ENCODE assay signal across 12 cellular contexts in genomic region chr3:14047841-14048240, GRCh38.
A peak's percentile ranks its signal among the peaks of the same experiment; 100 is the strongest.
DNase-seq lines count a peak whose midpoint lies in the region; ATAC-seq and TF ChIP-seq lines count a peak whose summit lies in the region.
"Had no signal": no experiment of that assay in that cellular context is flagged by ENCODE, and none has a peak within 500 bp of the region (broad histone marks: within the 10 kb centered on the region; RNA-seq: fewer than 3 reads in every experiment).

No MANE protein-coding gene starts in this region.

- no peaks in the 10 kb centered on the region for H3K9me3 ChIP-seq in HAP-1
- H3K9me3 ChIP-seq: BLaER1 treated with 17β-estradiol and CSF1 and Interleukin-3, amounts not matched to agents 10 nM and 100 nM; Caco-2 had no signal

- H3K27ac ChIP-seq in foreskin keratinocyte, result no peak overlapping the region
- H3K27ac ChIP-seq: BLaER1 treated with 17β-estradiol and CSF1 and Interleukin-3, amounts not matched to agents 10 nM and 100 nM had no signal

- in situ Hi-C loops in HAP-1 (cut with MboI; ENCODE audit: low sequenced_read_pairs), result no loop called here

- DNase-seq in COLO829 (ENCODE audit: low spot score) (peak; percentile 4), HAP-1 (ENCODE audit: low spot score in 2 of 2) (peak; percentile 37 to 44), epithelial cell of esophagus (ENCODE audit: low read depth) (peak; percentile 69), foreskin keratinocyte (peak; percentile 57 to 88), amniotic stem cell (lab: John Stamatoyannopoulos, UW) (no peak), COLO668 (lab: John Stamatoyannopoulos, UW; ENCODE audit: unreplicated experiment) (no peak)
- DNase-seq: Caco-2; CD8-positive, alpha-beta T cell; H9 had no signal

- no peaks in the 10 kb centered on the region for H3K36me3 ChIP-seq in HAP-1 (replicated peaks)
- H3K36me3 ChIP-seq: BLaER1 treated with 17β-estradiol and CSF1 and Interleukin-3, amounts not matched to agents 10 nM and 100 nM had no signal

- ATAC-seq in foreskin keratinocyte, result no peak
- no peak for ATAC-seq in GM18505 (IDR thresholded peaks at IDR 0.05; ENCODE audit: unreplicated experiment)
- no peak for ATAC-seq in GM18511 (IDR thresholded peaks at IDR 0.05; ENCODE audit: unreplicated experiment)
- ATAC-seq: CD8-positive, alpha-beta T cell had no signal

- H3K4me3 ChIP-seq in HAP-1 (no peak overlapping the region), epithelial cell of esophagus (ENCODE audit: low read length) (no peak overlapping the region)
- H3K4me3 ChIP-seq: BLaER1 treated with 17β-estradiol and CSF1 and Interleukin-3, amounts not matched to agents 10 nM and 100 nM had no signal

- TF ChIP-seq CTCF in epithelial cell of esophagus (IDR thresholded peaks at IDR 0.05; ENCODE audit: insufficient read depth, low read depth, low read length, missing control alignments), result no peak
- no peak for TF ChIP-seq CTCF in foreskin keratinocyte (conservative IDR thresholded peaks at IDR 0.05)

- peaks cover 4% of the 10 kb centered on the region; the same call in 1 of the 2 replicates for H3K27me3 ChIP-seq in HAP-1 (ENCODE audit: low read depth)
- H3K27me3 ChIP-seq in foreskin keratinocyte, result no peaks in the 10 kb centered on the region
- H3K27me3 ChIP-seq: BLaER1 treated with 17β-estradiol and CSF1 and Interleukin-3, amounts not matched to agents 10 nM and 100 nM had no signal

- H3K4me1 ChIP-seq in HAP-1, result 0 out of 2 replicates have a peak, but pooled peaks cover 5% of the 10 kb centered on the region
- H3K4me1 ChIP-seq in foreskin keratinocyte, result peaks cover 5% of the 10 kb centered on the region
- H3K4me1 ChIP-seq: BLaER1 treated with 17β-estradiol and CSF1 and Interleukin-3, amounts not matched to agents 10 nM and 100 nM had no signal

- no peak for TF ChIP-seq POLR2A in GM18505 (IDR thresholded peaks at IDR 0.05; ENCODE audit: borderline replicate concordance, extremely low read depth, insufficient read depth, insufficient read length)

Comparison
In these comparisons a context has a peak if more than half of its experiments do, and no peak if none do; other contexts are left out.
1. DNase-seq: peak in COLO829 (single experiment), HAP-1 (2 of 2), epithelial cell of esophagus (single experiment) and foreskin keratinocyte (2 of 2); none in amniotic stem cell (single experiment) and COLO668 (single experiment).